In the genomic region with DNA sequence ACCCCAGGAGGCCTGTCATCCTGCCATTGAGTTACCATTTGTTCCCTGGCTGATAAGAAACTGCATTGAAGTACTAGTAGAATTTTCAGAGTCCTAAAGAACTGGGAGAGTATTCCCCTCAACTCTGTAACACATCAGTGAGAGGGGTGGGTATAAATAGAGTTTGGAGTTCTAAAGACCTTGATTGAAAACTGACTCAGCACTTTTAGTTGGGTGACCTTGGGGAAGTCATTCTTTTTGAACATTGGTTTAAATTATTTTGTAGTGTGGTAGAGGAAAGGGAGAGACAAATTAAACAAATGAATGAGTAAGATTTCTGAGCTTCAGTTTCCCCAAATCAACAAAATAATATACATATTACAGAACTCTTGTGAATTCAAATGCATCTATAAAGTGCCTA, we compare ENCODE assay signal across 24 cellular contexts.
"Had no signal": no experiment of that assay in that cellular context is flagged by ENCODE, and none has a peak within 500 bp of the region (broad histone marks: within the 10 kb centered on the region; RNA-seq: fewer than 3 reads in every experiment).

No MANE protein-coding gene starts in this region.

- H3K27me3 ChIP-seq: breast epithelium had no signal

- H3K4me1 ChIP-seq: breast epithelium had no signal

- ATAC-seq: activated CD8-positive, alpha-beta memory T cell treated with anti-CD3 and anti-CD28 coated beads, Interleukin-2, amount 10 ng/mL, durations not matched to agents 7 days and 5 days; WTC11 had no signal

- DNase-seq: activated CD4-positive, alpha-beta T cell treated with anti-CD3 and anti-CD28 coated beads for 48 hours; activated CD4-positive, alpha-beta T cell treated with anti-CD3 and anti-CD28 coated beads, Interleukin-2, amount 50 U/mL, for 4 hours; activated CD4-positive, CD25-positive, alpha-beta regulatory T cell treated with anti-CD3 and anti-CD28 coated beads, Interleukin-2, amount 50 U/mL, for 72 hours; activated CD8-positive, alpha-beta memory T cell treated with anti-CD3 and anti-CD28 coated beads, Interleukin-2, amount 10 ng/mL, durations not matched to agents 7 days and 5 days; activated effector memory CD4-positive, alpha-beta T cell treated with Interleukin-2 at 50 U/mL for 16 hours; activated naive CD4-positive, alpha-beta T cell; activated T-cell treated with anti-CD3 and anti-CD28 coated beads, Interleukin-2, amount 50 U/mL, for 24 hours; aorta; caudate nucleus; Kasumi-1; KBM-7; NCI-H1048; NCI-H146; NCI-H1930; NCI-H2171 treated with DMSO at 0.1 percent for 48 hours; NCI-H226; NCI-H510A; NCI-H526 treated with DMSO at 0.1 percent for 48 hours; NCI-H82; OCI-M1; SHP77 treated with DMSO at 0.1 percent for 48 hours had no signal

- H3K27ac ChIP-seq: breast epithelium had no signal

- FAIRE-seq: RCC 7860 had no signal

- H3K4me3 ChIP-seq: breast epithelium had no signal

- H3K36me3 ChIP-seq: breast epithelium had no signal

- H3K9me3 ChIP-seq: breast epithelium had no signal
